In the genomic region with DNA sequence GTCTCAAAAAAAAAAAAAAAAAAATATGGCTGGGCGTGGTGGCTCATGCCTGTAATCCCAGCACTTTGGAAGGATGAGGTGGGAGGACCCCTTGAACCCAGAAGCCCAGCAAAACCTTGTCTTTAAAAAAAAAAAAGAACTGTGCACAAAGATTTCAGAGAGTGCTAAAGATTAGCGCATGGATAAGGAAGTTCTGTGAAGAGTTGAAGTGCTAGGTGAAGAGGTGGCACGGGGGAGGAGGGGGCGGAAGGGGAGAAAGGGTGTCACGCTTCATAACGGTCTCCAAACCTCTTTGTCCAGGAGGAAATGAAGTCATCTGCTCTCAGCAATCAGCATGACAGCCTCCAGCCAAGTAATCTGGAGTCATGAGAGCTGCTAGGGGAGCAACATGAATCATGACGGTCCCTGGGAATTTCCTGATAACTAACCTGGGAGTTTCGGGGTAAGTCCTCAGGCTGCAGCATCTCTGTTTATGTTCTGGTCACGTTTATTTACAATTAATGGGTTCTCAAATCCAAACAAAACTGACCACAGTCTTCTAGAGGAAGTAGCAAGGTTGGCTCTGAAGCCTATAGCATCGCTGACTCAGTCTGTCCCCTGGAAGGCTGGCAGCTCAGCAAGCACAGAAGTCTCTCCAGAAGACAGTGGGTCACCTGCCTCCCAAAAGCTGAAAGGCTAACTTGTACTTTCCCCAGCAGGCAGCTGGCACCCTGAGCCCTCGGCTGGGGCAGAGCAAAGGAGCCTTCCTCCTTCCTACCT, we compare ENCODE assay signal across 1 cellular context.
TF ChIP-seq lines count a peak whose summit lies in the region.

No MANE protein-coding gene starts in this region.

TF ChIP-seq in K562, 482 proteins besides CTCF, POLR2A, EP300 and RAD21 (continued from another document and continues in another):
- TF ChIP-seq PHB (CRISPR knock-in tag; IDR thresholded peaks at IDR 0.05) (no peak), ADNP (tag; IDR thresholded peaks at IDR 0.05) (peak; percentile 50), ZNF316 (IDR thresholded peaks at IDR 0.05) (peak; percentile 93), ZFP1 (CRISPR knock-in tag; IDR thresholded peaks at IDR 0.05) (no peak), PPARD (CRISPR knock-in tag; IDR thresholded peaks at IDR 0.05) (no peak), U2AF2 (optimal IDR thresholded peaks at IDR 0.05; ENCODE audit: low read depth, low read length) (no peak), ATF1 (CRISPR knock-in tag; IDR thresholded peaks at IDR 0.05) (no peak), ATF1 (tag; IDR thresholded peaks at IDR 0.05) (peak; percentile 60), MEIS2 (IDR thresholded peaks at IDR 0.05; ENCODE audit: partially characterized antibody) (peak; percentile 93), RBBP5 (IDR thresholded peaks at IDR 0.05; ENCODE audit: borderline replicate concordance, insufficient read depth, low read length, poor library complexity, severe bottlenecking) (no peak), CGGBP1 (CRISPR knock-in tag; IDR thresholded peaks at IDR 0.05) (no peak), HDAC1 (IDR thresholded peaks at IDR 0.05) (peak in 1 of 2 experiments; percentile 81; a peak in 2 of 4 replicates), ZNF124 (CRISPR knock-in tag; IDR thresholded peaks at IDR 0.05) (no peak), ZNF143 (CRISPR knock-in tag; IDR thresholded peaks at IDR 0.05) (peak; percentile 42), ZBTB5 (IDR thresholded peaks at IDR 0.05) (no peak), HDGF (IDR thresholded peaks at IDR 0.05) (no peak), FUS (optimal IDR thresholded peaks at IDR 0.05; ENCODE audit: low read depth, low read length) (no peak), ELF1 (tag; IDR thresholded peaks at IDR 0.05) (no peak; the same call in none of the 2 replicates), ELK3 (CRISPR knock-in tag; IDR thresholded peaks at IDR 0.05) (no peak), TCF3 (CRISPR knock-in tag; IDR thresholded peaks at IDR 0.05) (no peak; the same call in 1 of the 2 replicates), THRAP3 (IDR thresholded peaks at IDR 0.05; ENCODE audit: borderline replicate concordance) (no peak), KLF13 (tag; IDR thresholded peaks at IDR 0.05; ENCODE audit: borderline replicate concordance, low read depth) (no peak), TEAD2 (tag; IDR thresholded peaks at IDR 0.05) (no peak), YY1 (IDR thresholded peaks at IDR 0.05; ENCODE audit: borderline replicate concordance in 1 of 3, control insufficient read depth in 1 of 3, extremely low read depth in 1 of 3, insufficient read depth in 3 of 3, insufficient read length in 1 of 3, insufficient replicate concordance in 2 of 3, low read depth in 1 of 3, low read length in 2 of 3) (no peak), RB1 (IDR thresholded peaks at IDR 0.05; ENCODE audit: low read depth) (no peak), POLR3A (IDR thresholded peaks at IDR 0.05; ENCODE audit: borderline replicate concordance, extremely low read depth, insufficient read depth, insufficient read length) (no peak), GMEB1 (CRISPR knock-in tag; IDR thresholded peaks at IDR 0.05) (no peak), ZNF347 (CRISPR knock-in tag; IDR thresholded peaks at IDR 0.05; ENCODE audit: low read depth) (no peak), NR1H2 (CRISPR knock-in tag; IDR thresholded peaks at IDR 0.05) (no peak), ZNF695 (CRISPR knock-in tag; IDR thresholded peaks at IDR 0.05) (no peak), TCF7 (IDR thresholded peaks at IDR 0.05; ENCODE audit: borderline replicate concordance) (no peak), ZKSCAN8 (CRISPR knock-in tag; IDR thresholded peaks at IDR 0.05) (peak; percentile 54), HMBOX1 (IDR thresholded peaks at IDR 0.05) (peak; percentile 65; the same call in 1 of the 2 replicates), SIN3B (IDR thresholded peaks at IDR 0.05; ENCODE audit: low read depth) (no peak), MCM5 (IDR thresholded peaks at IDR 0.05; ENCODE audit: low read depth) (no peak), MEF2D (tag; conservative IDR thresholded peaks at IDR 0.05; ENCODE audit: low read depth) (no peak), ZNF785 (CRISPR knock-in tag; IDR thresholded peaks at IDR 0.05) (no peak), GATAD2A (IDR thresholded peaks at IDR 0.05) (peak; percentile 81), PHF20 (IDR thresholded peaks at IDR 0.05; ENCODE audit: partially characterized antibody) (no peak), KLF1 (tag; IDR thresholded peaks at IDR 0.05) (no peak)
- TF ChIP-seq, protein P1, sequence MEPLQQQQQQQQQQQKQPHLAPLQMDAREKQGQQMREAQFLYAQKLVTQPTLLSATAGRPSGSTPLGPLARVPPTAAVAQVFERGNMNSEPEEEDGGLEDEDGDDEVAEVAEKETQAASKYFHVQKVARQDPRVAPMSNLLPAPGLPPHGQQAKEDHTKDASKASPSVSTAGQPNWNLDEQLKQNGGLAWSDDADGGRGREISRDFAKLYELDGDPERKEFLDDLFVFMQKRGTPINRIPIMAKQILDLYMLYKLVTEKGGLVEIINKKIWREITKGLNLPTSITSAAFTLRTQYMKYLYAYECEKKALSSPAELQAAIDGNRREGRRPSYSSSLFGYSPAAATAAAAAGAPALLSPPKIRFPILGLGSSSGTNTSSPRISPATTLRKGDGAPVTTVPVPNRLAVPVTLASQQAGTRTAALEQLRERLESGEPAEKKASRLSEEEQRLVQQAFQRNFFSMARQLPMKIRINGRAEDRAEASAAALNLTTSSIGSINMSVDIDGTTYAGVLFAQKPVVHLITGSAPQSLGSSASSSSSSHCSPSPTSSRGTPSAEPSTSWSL (CRISPR knock-in tag; IDR thresholded peaks at IDR 0.05; ENCODE audit: borderline replicate concordance): no peak
- TF ChIP-seq, protein P2, sequence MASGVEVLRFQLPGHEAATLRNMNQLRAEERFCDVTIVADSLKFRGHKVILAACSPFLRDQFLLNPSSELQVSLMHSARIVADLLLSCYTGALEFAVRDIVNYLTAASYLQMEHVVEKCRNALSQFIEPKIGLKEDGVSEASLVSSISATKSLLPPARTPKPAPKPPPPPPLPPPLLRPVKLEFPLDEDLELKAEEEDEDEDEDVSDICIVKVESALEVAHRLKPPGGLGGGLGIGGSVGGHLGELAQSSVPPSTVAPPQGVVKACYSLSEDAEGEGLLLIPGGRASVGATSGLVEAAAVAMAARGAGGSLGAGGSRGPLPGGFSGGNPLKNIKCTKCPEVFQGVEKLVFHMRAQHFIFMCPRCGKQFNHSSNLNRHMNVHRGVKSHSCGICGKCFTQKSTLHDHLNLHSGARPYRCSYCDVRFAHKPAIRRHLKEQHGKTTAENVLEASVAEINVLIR (CRISPR knock-in tag; IDR thresholded peaks at IDR 0.05): no peak
- TF ChIP-seq, protein P3, sequence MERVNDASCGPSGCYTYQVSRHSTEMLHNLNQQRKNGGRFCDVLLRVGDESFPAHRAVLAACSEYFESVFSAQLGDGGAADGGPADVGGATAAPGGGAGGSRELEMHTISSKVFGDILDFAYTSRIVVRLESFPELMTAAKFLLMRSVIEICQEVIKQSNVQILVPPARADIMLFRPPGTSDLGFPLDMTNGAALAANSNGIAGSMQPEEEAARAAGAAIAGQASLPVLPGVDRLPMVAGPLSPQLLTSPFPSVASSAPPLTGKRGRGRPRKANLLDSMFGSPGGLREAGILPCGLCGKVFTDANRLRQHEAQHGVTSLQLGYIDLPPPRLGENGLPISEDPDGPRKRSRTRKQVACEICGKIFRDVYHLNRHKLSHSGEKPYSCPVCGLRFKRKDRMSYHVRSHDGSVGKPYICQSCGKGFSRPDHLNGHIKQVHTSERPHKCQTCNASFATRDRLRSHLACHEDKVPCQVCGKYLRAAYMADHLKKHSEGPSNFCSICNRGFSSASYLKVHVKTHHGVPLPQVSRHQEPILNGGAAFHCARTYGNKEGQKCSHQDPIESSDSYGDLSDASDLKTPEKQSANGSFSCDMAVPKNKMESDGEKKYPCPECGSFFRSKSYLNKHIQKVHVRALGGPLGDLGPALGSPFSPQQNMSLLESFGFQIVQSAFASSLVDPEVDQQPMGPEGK (CRISPR knock-in tag; IDR thresholded peaks at IDR 0.05; ENCODE audit: borderline replicate concordance): no peak
- TF ChIP-seq, protein P4, sequence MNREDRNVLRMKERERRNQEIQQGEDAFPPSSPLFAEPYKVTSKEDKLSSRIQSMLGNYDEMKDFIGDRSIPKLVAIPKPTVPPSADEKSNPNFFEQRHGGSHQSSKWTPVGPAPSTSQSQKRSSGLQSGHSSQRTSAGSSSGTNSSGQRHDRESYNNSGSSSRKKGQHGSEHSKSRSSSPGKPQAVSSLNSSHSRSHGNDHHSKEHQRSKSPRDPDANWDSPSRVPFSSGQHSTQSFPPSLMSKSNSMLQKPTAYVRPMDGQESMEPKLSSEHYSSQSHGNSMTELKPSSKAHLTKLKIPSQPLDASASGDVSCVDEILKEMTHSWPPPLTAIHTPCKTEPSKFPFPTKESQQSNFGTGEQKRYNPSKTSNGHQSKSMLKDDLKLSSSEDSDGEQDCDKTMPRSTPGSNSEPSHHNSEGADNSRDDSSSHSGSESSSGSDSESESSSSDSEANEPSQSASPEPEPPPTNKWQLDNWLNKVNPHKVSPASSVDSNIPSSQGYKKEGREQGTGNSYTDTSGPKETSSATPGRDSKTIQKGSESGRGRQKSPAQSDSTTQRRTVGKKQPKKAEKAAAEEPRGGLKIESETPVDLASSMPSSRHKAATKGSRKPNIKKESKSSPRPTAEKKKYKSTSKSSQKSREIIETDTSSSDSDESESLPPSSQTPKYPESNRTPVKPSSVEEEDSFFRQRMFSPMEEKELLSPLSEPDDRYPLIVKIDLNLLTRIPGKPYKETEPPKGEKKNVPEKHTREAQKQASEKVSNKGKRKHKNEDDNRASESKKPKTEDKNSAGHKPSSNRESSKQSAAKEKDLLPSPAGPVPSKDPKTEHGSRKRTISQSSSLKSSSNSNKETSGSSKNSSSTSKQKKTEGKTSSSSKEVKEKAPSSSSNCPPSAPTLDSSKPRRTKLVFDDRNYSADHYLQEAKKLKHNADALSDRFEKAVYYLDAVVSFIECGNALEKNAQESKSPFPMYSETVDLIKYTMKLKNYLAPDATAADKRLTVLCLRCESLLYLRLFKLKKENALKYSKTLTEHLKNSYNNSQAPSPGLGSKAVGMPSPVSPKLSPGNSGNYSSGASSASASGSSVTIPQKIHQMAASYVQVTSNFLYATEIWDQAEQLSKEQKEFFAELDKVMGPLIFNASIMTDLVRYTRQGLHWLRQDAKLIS (CRISPR knock-in tag; IDR thresholded peaks at IDR 0.05): no peak
- TF ChIP-seq, protein P5, sequence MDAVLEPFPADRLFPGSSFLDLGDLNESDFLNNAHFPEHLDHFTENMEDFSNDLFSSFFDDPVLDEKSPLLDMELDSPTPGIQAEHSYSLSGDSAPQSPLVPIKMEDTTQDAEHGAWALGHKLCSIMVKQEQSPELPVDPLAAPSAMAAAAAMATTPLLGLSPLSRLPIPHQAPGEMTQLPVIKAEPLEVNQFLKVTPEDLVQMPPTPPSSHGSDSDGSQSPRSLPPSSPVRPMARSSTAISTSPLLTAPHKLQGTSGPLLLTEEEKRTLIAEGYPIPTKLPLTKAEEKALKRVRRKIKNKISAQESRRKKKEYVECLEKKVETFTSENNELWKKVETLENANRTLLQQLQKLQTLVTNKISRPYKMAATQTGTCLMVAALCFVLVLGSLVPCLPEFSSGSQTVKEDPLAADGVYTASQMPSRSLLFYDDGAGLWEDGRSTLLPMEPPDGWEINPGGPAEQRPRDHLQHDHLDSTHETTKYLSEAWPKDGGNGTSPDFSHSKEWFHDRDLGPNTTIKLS (IDR thresholded peaks at IDR 0.05; ENCODE audit: borderline replicate concordance, low read depth): peak; percentile 35; the same call in 1 of the 2 replicates
